ENCODE assay signal across 6 cellular contexts in genomic region chr9:109218242-109218641, GRCh38. TPM values are rescaled to one million over a fixed set of nuclear protein-coding genes. Genes with fewer than 3 reads are reported as not detected.
"Had no signal": no experiment of that assay in that cellular context is flagged by ENCODE, and none has a peak within 500 bp of the region (broad histone marks: within the 10 kb centered on the region; RNA-seq: fewer than 3 reads in every experiment).

No MANE protein-coding gene starts in this region.

RNA-seq across cellular contexts. Expression of gene FRRS1L, which starts 51.2 kb away (rescaled TPM):
- total RNA-seq: MCF 10A; NCI-H460; OCI-LY7; PC-9; RPMI7951; T-helper 1 cell treated with Interleukin-12 subunit alpha and Interleukin-12 subunit beta and Interleukin-4 antibody, amounts not matched to agents 30 ng/mL and 1 ng/mL, for 36 hours had no signal
